Comparison of ENCODE assay signal across 8 cellular contexts in genomic region chr10:93481931-93482834, GRCh38. TPM values are rescaled to one million over a fixed set of nuclear protein-coding genes. Genes with fewer than 3 reads are reported as not detected.
A peak's percentile ranks its signal among the peaks of the same experiment; 100 is the strongest.
DNase-seq lines count a peak whose midpoint lies in the region; ATAC-seq and TF ChIP-seq lines count a peak whose summit lies in the region.

TSS of gene MYOF (minus strand) at chr10:93482334. CDS start at chr10:93482194, 140 bp downstream.

- peak within 1 kb of the TSS; percentile 84 to 97 (median 88) for H3K27ac ChIP-seq in transverse colon

- H3K4me3 Mint-ChIP-seq in natural killer cell treated with Interleukin-12 subunit alpha and Interleukin-12 subunit beta and Interleukin-15 and Interleukin-18, amount 100 ng/mL, for 72 hours: peak within 1 kb of the TSS; percentile 95

- intact Hi-C loops in transverse colon (cut with DNase I; ENCODE audit: low total_unique reads): loop anchor here (2.0 kb wide), 1 partner anchor 105 kb away; no protein-coding TSS in a partner anchor

- peaks cover 0 to 28% (median 12%) of the 10 kb centered on the region in 4 donors for H3K4me1 ChIP-seq in transverse colon

- H3K27me3 Mint-ChIP-seq in natural killer cell treated with Interleukin-12 subunit alpha and Interleukin-12 subunit beta and Interleukin-15 and Interleukin-18, amount 100 ng/mL, for 72 hours: peaks cover 27 to 37% of the 10 kb centered on the region in 2 donors

- no peaks in the 10 kb centered on the region for H3K36me3 ChIP-seq in transverse colon

- 1 to 4% methylated on average over 30 to 31 of the region's 31 CpGs for WGBS in transverse colon (ENCODE audit: low coverage in 1 of 2), 2 donors

- ATAC-seq in GM19395 (IDR thresholded peaks at IDR 0.05; ENCODE audit: unreplicated experiment): peak; percentile 89
- peak; percentile 86 to 87 for ATAC-seq in natural killer cell treated with Interleukin-12 subunit alpha and Interleukin-12 subunit beta and Interleukin-15 and Interleukin-18, amount 100 ng/mL, for 72 hours

- H3K9me3 Mint-ChIP-seq in natural killer cell treated with Interleukin-12 subunit alpha and Interleukin-12 subunit beta and Interleukin-15 and Interleukin-18, amount 100 ng/mL, for 72 hours: no peaks in the 10 kb centered on the region

- TF ChIP-seq POLR2A in transverse colon (IDR thresholded peaks at IDR 0.05): peak; percentile 74

- peak; percentile 68 for DNase-seq in COLO829 (ENCODE audit: low spot score)
- DNase-seq in HPDE6-E6E7 (ENCODE audit: extremely low spot score): peak; percentile 79
- DNase-seq in OCI-M2 (lab: John Stamatoyannopoulos, UW; ENCODE audit: unreplicated experiment): peak; percentile 55
- peak; percentile 53 for DNase-seq in activated naive CD4-positive, alpha-beta T cell treated with Interleukin-2 at 50 U/mL for 16 hours
- DNase-seq in foreskin fibroblast: peak; percentile 81 to 93
- DNase-seq in natural killer cell treated with Interleukin-12 subunit alpha and Interleukin-12 subunit beta and Interleukin-15 and Interleukin-18, amount 100 ng/mL, for 72 hours (ENCODE audit: low spot score): no peak
- peak; percentile 65 for DNase-seq in transverse colon

- peak within 1 kb of the TSS; percentile 67 to 90 for H3K27ac Mint-ChIP-seq in natural killer cell treated with Interleukin-12 subunit alpha and Interleukin-12 subunit beta and Interleukin-15 and Interleukin-18, amount 100 ng/mL, for 72 hours

- no peaks in the 10 kb centered on the region for H3K27me3 ChIP-seq in transverse colon

- TF ChIP-seq CTCF in foreskin fibroblast (IDR thresholded peaks at IDR 0.05; ENCODE audit: low read depth, low read length) (peak; percentile 38), transverse colon (IDR thresholded peaks at IDR 0.05) (peak; percentile 51 to 79 (median 60))

- in situ Hi-C loops in transverse colon (cut with MboI; ENCODE audit: low pct_ligation_motif_present in 1 of 4, low pct_unique_long_range_greater_than_20kb in 1 of 4, low sequenced_read_pairs in 3 of 4): loop anchor here (5.0 kb wide), 2 partner anchors 105 to 110 kb away; no protein-coding TSS in a partner anchor

- H3K4me3 ChIP-seq in foreskin fibroblast (ENCODE audit: low read depth in 1 of 2, low read length in 2 of 2): peak within 1 kb of the TSS; percentile 90 to 91
- H3K4me3 ChIP-seq in transverse colon: peak within 1 kb of the TSS; percentile 28 to 74 (median 55)

- peaks cover 10% of the 10 kb centered on the region in 2 donors for H3K4me1 Mint-ChIP-seq in natural killer cell treated with Interleukin-12 subunit alpha and Interleukin-12 subunit beta and Interleukin-15 and Interleukin-18, amount 100 ng/mL, for 72 hours (ENCODE audit: low read depth in 2 of 2)

- H3K36me3 Mint-ChIP-seq in natural killer cell treated with Interleukin-12 subunit alpha and Interleukin-12 subunit beta and Interleukin-15 and Interleukin-18, amount 100 ng/mL, for 72 hours: no peaks in the 10 kb centered on the region

- no peaks in the 10 kb centered on the region for H3K9me3 ChIP-seq in transverse colon

- no peak for TF ChIP-seq EP300 in transverse colon (IDR thresholded peaks at IDR 0.05; ENCODE audit: low read depth)

RNA-seq across cellular contexts. Expression of gene MYOF, which starts in this region (rescaled TPM):
- total RNA-seq in natural killer cell treated with Interleukin-12 subunit alpha and Interleukin-12 subunit beta and Interleukin-15 and Interleukin-18, amount 100 ng/mL, for 72 hours: 10 to 100 TPM in 1 of 2 donors, under 1 TPM in 1; 0.57 to 15.8 TPM
- 10 to 100 TPM; 18.9 to 57.2 (median 50.2) TPM for total RNA-seq in transverse colon
